1 cellular context compared by ENCODE assay signal in genomic region chr22:36325163-36326031, GRCh38.
TF ChIP-seq lines count a peak whose summit lies in the region.

No MANE protein-coding gene starts in this region.

TF ChIP-seq in SK-N-SH, 30 proteins besides CTCF, POLR2A, EP300 and RAD21 (continued from another document):
- TF ChIP-seq REST (IDR thresholded peaks at IDR 0.05; ENCODE audit: low read depth, low read length) (no peak), USF2 (IDR thresholded peaks at IDR 0.05; ENCODE audit: borderline replicate concordance, low read depth, low read length) (no peak), YY1 (IDR thresholded peaks at IDR 0.05; ENCODE audit: low read depth) (no peak), SIN3A (IDR thresholded peaks at IDR 0.05; ENCODE audit: borderline replicate concordance, low read depth, low read length) (no peak)
